ENCODE assay signal across 19 cellular contexts in the genomic region with DNA sequence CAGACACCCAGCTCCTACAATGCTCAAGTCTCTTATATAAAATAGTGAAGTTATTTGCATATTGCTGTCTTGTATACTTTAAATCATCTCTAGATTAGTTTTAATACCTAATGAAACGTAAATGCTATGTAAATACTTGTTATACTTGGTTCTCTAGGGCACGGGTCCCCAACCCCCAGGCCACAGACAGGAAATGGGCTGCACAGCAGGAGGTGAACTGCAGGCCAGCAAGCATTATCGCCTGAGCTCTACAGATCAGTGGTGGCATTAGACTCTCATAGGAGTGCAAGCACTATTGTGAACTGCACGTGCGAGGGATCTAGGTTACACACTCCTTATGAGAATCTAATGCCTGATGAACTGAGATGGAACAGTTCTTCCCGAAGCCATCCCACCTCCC.
"Had no signal": no experiment of that assay in that cellular context is flagged by ENCODE, and none has a peak within 500 bp of the region (broad histone marks: within the 10 kb centered on the region; RNA-seq: fewer than 3 reads in every experiment).

No MANE protein-coding gene starts in this region.

- ATAC-seq: activated CD8-positive, alpha-beta T cell treated with anti-CD3 and anti-CD28 coated beads for 36 hours; activated T-cell treated with anti-CD3 and anti-CD28 coated beads, Interleukin-2, amount 50 U/mL, for 72 hours; left lung; psoas muscle; sciatic nerve; stimulated activated naive B cell treated with anti-CD40 and anti-IgM and Interleukin-4, amounts not matched to agents 10 μg/mL and 1 μg/mL and 100 μg/mL, for 72 hours had no signal

- H3K4me3 ChIP-seq: breast epithelium, hepatocyte, left lung, psoas muscle, spleen, transverse colon had no signal

- H3K27me3 ChIP-seq: breast epithelium, hepatocyte, left lung, transverse colon had no signal

- H3K36me3 ChIP-seq: breast epithelium, left lung, spleen, transverse colon had no signal

- H3K4me1 ChIP-seq: breast epithelium, left lung, psoas muscle, spleen, transverse colon had no signal

- H3K27ac ChIP-seq: breast epithelium, hepatocyte, left lung, psoas muscle, spleen, transverse colon, VCaP had no signal

- H3K9me3 ChIP-seq: left lung, psoas muscle, transverse colon had no signal

- DNase-seq: activated CD4-positive, alpha-beta T cell treated with anti-CD3 and anti-CD28 coated beads for 4 hours; activated CD8-positive, alpha-beta memory T cell treated with anti-CD3 and anti-CD28 coated beads, Interleukin-2, amount 50 U/mL, for 4 hours; activated CD8-positive, alpha-beta T cell treated with anti-CD3 and anti-CD28 coated beads for 36 hours; activated T-cell treated with anti-CD3 and anti-CD28 coated beads, Interleukin-2, amount 50 U/mL, for 72 hours; aorta; dermis blood vessel endothelial cell; erythroblast; islet precursor cell; left lung; psoas muscle; spleen; stimulated activated CD4-positive, alpha-beta T cell treated with anti-CD3 and anti-CD28 coated beads, Interleukin-2, amount 100 ng/mL, for 24 hours; stimulated activated naive B cell treated with anti-CD40 and anti-IgM and Interleukin-4, amounts not matched to agents 10 μg/mL and 1 μg/mL and 100 μg/mL, for 72 hours; substantia nigra; transverse colon had no signal
